15 cellular contexts compared by ENCODE assay signal in genomic region chr21:43701936-43702784, GRCh38. TPM values are rescaled to one million over a fixed set of nuclear protein-coding genes. Genes with fewer than 3 reads are reported as not detected.
DNase-seq lines count a peak whose midpoint lies in the region; ATAC-seq, FAIRE-seq and TF ChIP-seq lines count a peak whose summit lies in the region.
"Had no signal": no experiment of that assay in that cellular context is flagged by ENCODE, and none has a peak within 500 bp of the region (broad histone marks: within the 10 kb centered on the region; RNA-seq: fewer than 3 reads in every experiment).

No MANE protein-coding gene starts in this region.

- no peaks in the 10 kb centered on the region for H3K27me3 Mint-ChIP-seq in progenitor cell of endocrine pancreas

- H4K20me1 ChIP-seq in MM.1S (ENCODE audit: insufficient read depth, low read length): no peaks in the 10 kb centered on the region

- H3K4me1 ChIP-seq in MM.1S (ENCODE audit: low read length) (peaks cover 16% of the 10 kb centered on the region), kidney (ENCODE audit: control insufficient read depth in 1 of 2, insufficient read depth in 1 of 2, low read depth in 1 of 2, low read length in 2 of 2) (peaks cover 5 to 9% of the 10 kb centered on the region in 2 donors)
- H3K4me1 ChIP-seq: sigmoid colon had no signal

- no peaks in the 10 kb centered on the region for H3K27me3 ChIP-seq in MM.1S (replicated peaks; ENCODE audit: insufficient read depth, low read length)

- intact Hi-C loops in kidney (cut with DNase I): no loop called here

- H3K36me3 ChIP-seq in MM.1S (replicated peaks; ENCODE audit: insufficient read depth, low read length): no peaks in the 10 kb centered on the region
- H3K36me3 ChIP-seq in kidney (ENCODE audit: control insufficient read depth in 1 of 2, insufficient read depth in 2 of 2, low read length in 2 of 2): no peaks in the 10 kb centered on the region
- H3K36me3 ChIP-seq: sigmoid colon had no signal

- H3K9ac ChIP-seq in MM.1S (ENCODE audit: low read length) (no peak overlapping the region), kidney (ENCODE audit: low read length in 2 of 2) (peak overlapping the region in 1 of 2 donors; percentile 24)

- peaks cover 20% of the 10 kb centered on the region for H3F3A ChIP-seq in MM.1S (ENCODE audit: insufficient read depth, low read length)

- H3K4me1 Mint-ChIP-seq in progenitor cell of endocrine pancreas (ENCODE audit: low read depth): peaks cover 12% of the 10 kb centered on the region

- no peaks in the 10 kb centered on the region for H3K36me3 Mint-ChIP-seq in progenitor cell of endocrine pancreas (ENCODE audit: insufficient read depth)

- no peak for ATAC-seq in HG02623 (IDR thresholded peaks at IDR 0.05; ENCODE audit: unreplicated experiment)

- no peaks in the 10 kb centered on the region for H3K9me3 Mint-ChIP-seq in progenitor cell of endocrine pancreas (ENCODE audit: low read depth)
- H3K9me3 Mint-ChIP-seq: activated naive CD4-positive, alpha-beta T cell treated with anti-CD3 and anti-CD28 coated beads, Interleukin-2, amount 50 U/mL, for 24 hours; CD8-positive, alpha-beta memory T cell had no signal

- no peak overlapping the region for H3K4me3 Mint-ChIP-seq in progenitor cell of endocrine pancreas (ENCODE audit: low read depth)

- H3K79me2 ChIP-seq in MM.1S (ENCODE audit: low read length): no peaks in the 10 kb centered on the region

- no peak overlapping the region for H2AFZ ChIP-seq in MM.1S (ENCODE audit: low read length)

- no peak overlapping the region for H3K4me3 ChIP-seq in MM.1S (ENCODE audit: low read length)
- peak overlapping the region; percentile 21 for H3K4me3 ChIP-seq in coronary artery
- H3K4me3 ChIP-seq in kidney (ENCODE audit: low read length in 2 of 2): peak overlapping the region in 1 of 2 donors; percentile 19
- H3K4me3 ChIP-seq: sigmoid colon, SK-N-MC had no signal

- in situ Hi-C loops in ACHN (cut with HindIII; ENCODE audit: low pct_ligation_motif_present, low pct_unique_long_range_greater_than_20kb, low sequenced_read_pairs): no loop called here

- TF ChIP-seq CTCF in MM.1S (IDR thresholded peaks at IDR 0.05; ENCODE audit: low read length) (no peak), coronary artery (IDR thresholded peaks at IDR 0.05) (no peak), kidney (IDR thresholded peaks at IDR 0.05; ENCODE audit: borderline replicate concordance, extremely low read depth, insufficient read depth) (no peak), progenitor cell of endocrine pancreas (IDR thresholded peaks at IDR 0.05; ENCODE audit: unreplicated experiment) (no peak)

- H3K27ac ChIP-seq in MM.1S (ENCODE audit: low read length): no peak overlapping the region
- peak overlapping the region; percentile 29 to 75 for H3K27ac ChIP-seq in coronary artery
- peak overlapping the region; percentile 52 to 61 for H3K27ac ChIP-seq in kidney (ENCODE audit: low read depth in 2 of 2, low read length in 2 of 2)
- H3K27ac ChIP-seq: sigmoid colon had no signal

- DNase-seq in MM.1S (no peak), coronary artery (ENCODE audit: low spot score) (no peak), kidney (peak; percentile 69), progenitor cell of endocrine pancreas (ENCODE audit: low spot score, unreplicated experiment) (no peak), ACHN (no peak), NOMO-1 treated with dmso at 0.1 percent for 144 hours (lab: John Stamatoyannopoulos, UW; ENCODE audit: unreplicated experiment) (no peak)
- no peak for DNase-seq in activated CD4-positive, alpha-beta T cell treated with anti-CD3 and anti-CD28 coated beads, Interleukin-2, amount 50 U/mL, for 4 hours
- DNase-seq: sigmoid colon had no signal

- no peak for FAIRE-seq in kidney (lab: Jason Lieb, UNC)
- FAIRE-seq: colon, GM18507, H54 had no signal

- peak overlapping the region; percentile 27; the same call in 1 of the 2 replicates for H3K4me2 ChIP-seq in MM.1S (ENCODE audit: low read depth, low read length)

- no peaks in the 10 kb centered on the region for H3K9me3 ChIP-seq in MM.1S (replicated peaks; ENCODE audit: insufficient read depth, low read length)
- no peaks in the 10 kb centered on the region for H3K9me3 ChIP-seq in kidney (ENCODE audit: control insufficient read depth in 1 of 2, low read length in 2 of 2)
- H3K9me3 ChIP-seq: sigmoid colon had no signal

- H3K9me2 ChIP-seq in MM.1S (replicated peaks; ENCODE audit: insufficient read depth, low read length): no peaks in the 10 kb centered on the region

- peak overlapping the region; percentile 11 for H3K27ac Mint-ChIP-seq in progenitor cell of endocrine pancreas
- H3K27ac Mint-ChIP-seq: activated naive CD4-positive, alpha-beta T cell treated with anti-CD3 and anti-CD28 coated beads, Interleukin-2, amount 50 U/mL, for 24 hours had no signal

RNA-seq across cellular contexts. Expression of gene PDXK, which starts 16.8 kb away (rescaled TPM):
- 210 TPM for total RNA-seq in kidney
- polyA plus RNA-seq in kidney (ENCODE audit: insufficient read depth, low read depth, low replicate concordance): 122 TPM
- total RNA-seq in progenitor cell of endocrine pancreas: 56.1 and 57.6 TPM in 2 replicates

RNA-seq across cellular contexts. Expression of gene RRP1B, which starts 42.8 kb away (rescaled TPM):
- 17.8 TPM for total RNA-seq in kidney
- 5.0 TPM for polyA plus RNA-seq in kidney (ENCODE audit: insufficient read depth, low read depth, low replicate concordance)
- 38.0 and 41.3 TPM in 2 replicates for total RNA-seq in progenitor cell of endocrine pancreas

RNA-seq across cellular contexts. Expression of gene HSF2BP, which starts 42.9 kb away (rescaled TPM):
- total RNA-seq in kidney (0.60 TPM), progenitor cell of endocrine pancreas (2.0 and 2.2 TPM in 2 replicates)
- 0.19 TPM for polyA plus RNA-seq in kidney (ENCODE audit: insufficient read depth, low read depth, low replicate concordance)
